In genomic region chr17:61646482-61646881, GRCh38 we compare ENCODE assay signal across 2 cellular contexts.
TF ChIP-seq lines count a peak whose summit lies in the region.

No MANE protein-coding gene starts in this region.

TF ChIP-seq in IMR-90, 13 proteins besides CTCF, POLR2A, EP300 and RAD21:
- TF ChIP-seq SMC3 (IDR thresholded peaks at IDR 0.05; ENCODE audit: low read depth, low read length) (no peak), RCOR1 (IDR thresholded peaks at IDR 0.05; ENCODE audit: insufficient replicate concordance, low read length) (no peak), CEBPB (IDR thresholded peaks at IDR 0.05; ENCODE audit: low read depth, low read length) (no peak), BHLHE40 (IDR thresholded peaks at IDR 0.05; ENCODE audit: low read depth, low read length) (no peak), CHD1 (IDR thresholded peaks at IDR 0.05; ENCODE audit: low read depth, low read length) (no peak), MXI1 (IDR thresholded peaks at IDR 0.05; ENCODE audit: borderline replicate concordance, low read depth, low read length) (no peak), MAZ (IDR thresholded peaks at IDR 0.05; ENCODE audit: borderline replicate concordance, low read depth, low read length) (no peak), MAFK (IDR thresholded peaks at IDR 0.05; ENCODE audit: low read depth, low read length) (no peak), FOS (IDR thresholded peaks at IDR 0.05; ENCODE audit: low read depth, low read length) (no peak), RFX5 (IDR thresholded peaks at IDR 0.05; ENCODE audit: low read depth, low read length) (no peak), NFE2L2 (IDR thresholded peaks at IDR 0.05; ENCODE audit: low read depth, low read length) (no peak), ELK1 (IDR thresholded peaks at IDR 0.05; ENCODE audit: borderline replicate concordance, low read depth, low read length) (no peak)

TF ChIP-seq in K562, 482 proteins besides CTCF, POLR2A, EP300 and RAD21:
- TF ChIP-seq POLR2G (IDR thresholded peaks at IDR 0.05; ENCODE audit: low read depth, low read length) (no peak), BCLAF1 (IDR thresholded peaks at IDR 0.05; ENCODE audit: borderline replicate concordance in 1 of 2, control insufficient read depth in 1 of 2, low read depth in 2 of 2, low read length in 1 of 2) (peak in 1 of 2 experiments; percentile 60; a peak in 1 of 4 replicates), MAFK (IDR thresholded peaks at IDR 0.05; ENCODE audit: low read length) (no peak), EWSR1 (IDR thresholded peaks at IDR 0.05; ENCODE audit: borderline replicate concordance, low read depth, partially characterized antibody) (peak; percentile 26)
- TF ChIP-seq, protein P1, sequence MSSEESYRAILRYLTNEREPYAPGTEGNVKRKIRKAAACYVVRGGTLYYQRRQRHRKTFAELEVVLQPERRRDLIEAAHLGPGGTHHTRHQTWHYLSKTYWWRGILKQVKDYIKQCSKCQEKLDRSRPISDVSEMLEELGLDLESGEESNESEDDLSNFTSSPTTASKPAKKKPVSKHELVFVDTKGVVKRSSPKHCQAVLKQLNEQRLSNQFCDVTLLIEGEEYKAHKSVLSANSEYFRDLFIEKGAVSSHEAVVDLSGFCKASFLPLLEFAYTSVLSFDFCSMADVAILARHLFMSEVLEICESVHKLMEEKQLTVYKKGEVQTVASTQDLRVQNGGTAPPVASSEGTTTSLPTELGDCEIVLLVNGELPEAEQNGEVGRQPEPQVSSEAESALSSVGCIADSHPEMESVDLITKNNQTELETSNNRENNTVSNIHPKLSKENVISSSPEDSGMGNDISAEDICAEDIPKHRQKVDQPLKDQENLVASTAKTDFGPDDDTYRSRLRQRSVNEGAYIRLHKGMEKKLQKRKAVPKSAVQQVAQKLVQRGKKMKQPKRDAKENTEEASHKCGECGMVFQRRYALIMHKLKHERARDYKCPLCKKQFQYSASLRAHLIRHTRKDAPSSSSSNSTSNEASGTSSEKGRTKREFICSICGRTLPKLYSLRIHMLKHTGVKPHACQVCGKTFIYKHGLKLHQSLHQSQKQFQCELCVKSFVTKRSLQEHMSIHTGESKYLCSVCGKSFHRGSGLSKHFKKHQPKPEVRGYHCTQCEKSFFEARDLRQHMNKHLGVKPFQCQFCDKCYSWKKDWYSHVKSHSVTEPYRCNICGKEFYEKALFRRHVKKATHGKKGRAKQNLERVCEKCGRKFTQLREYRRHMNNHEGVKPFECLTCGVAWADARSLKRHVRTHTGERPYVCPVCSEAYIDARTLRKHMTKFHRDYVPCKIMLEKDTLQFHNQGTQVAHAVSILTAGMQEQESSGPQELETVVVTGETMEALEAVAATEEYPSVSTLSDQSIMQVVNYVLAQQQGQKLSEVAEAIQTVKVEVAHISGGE (CRISPR knock-in tag; IDR thresholded peaks at IDR 0.05) = peak in 1 of 3 experiments; percentile 87; a peak in 2 of 6 replicates
